In genomic region chr6:150887978-150888563, GRCh38 we compare ENCODE assay signal across 1 cellular context.
TF ChIP-seq lines count a peak whose summit lies in the region.

No MANE protein-coding gene starts in this region.

TF ChIP-seq in GM12878, 131 proteins besides CTCF, POLR2A, EP300 and RAD21 (continued from another document):
- TF ChIP-seq ZZZ3 (IDR thresholded peaks at IDR 0.05; ENCODE audit: control insufficient read depth, insufficient read length, low read depth): no peak
- TF ChIP-seq ZNF207 (IDR thresholded peaks at IDR 0.05; ENCODE audit: borderline replicate concordance): no peak
- no peak for TF ChIP-seq CUX1 (IDR thresholded peaks at IDR 0.05; ENCODE audit: insufficient replicate concordance, low read depth, low read length)
- peak; percentile 90 for TF ChIP-seq MEF2A (IDR thresholded peaks at IDR 0.05; ENCODE audit: insufficient read depth, low read depth, low read length)
- TF ChIP-seq GABPA (IDR thresholded peaks at IDR 0.05; ENCODE audit: low read depth): peak; percentile 28; the same call in 1 of the 2 replicates
TF ChIP-seq in GM12878: peak in this region for 13.
